ENCODE assay signal across 15 cellular contexts in the genomic region with DNA sequence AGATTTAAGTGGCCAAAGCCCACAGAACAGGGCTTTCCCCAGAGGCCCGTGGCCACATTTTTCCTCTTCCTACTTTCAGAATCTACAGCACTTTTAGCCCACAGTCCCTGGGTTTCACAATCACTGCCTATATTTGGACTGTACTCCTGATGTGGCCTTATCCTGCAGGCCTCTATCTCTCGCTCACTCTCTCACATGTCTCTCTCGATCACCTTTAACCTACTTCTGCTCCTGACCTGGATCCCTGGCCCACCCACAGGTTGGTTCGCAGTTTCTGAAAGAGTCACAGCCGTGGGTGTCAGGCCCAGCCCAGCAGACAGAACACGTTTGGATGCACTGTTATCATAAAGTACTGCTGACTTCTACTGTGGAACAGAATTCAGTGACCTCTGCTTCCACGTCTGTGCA. TPM values are rescaled to one million over a fixed set of nuclear protein-coding genes. Genes with fewer than 3 reads are reported as not detected.
DNase-seq lines count a peak whose midpoint lies in the region; ATAC-seq and TF ChIP-seq lines count a peak whose summit lies in the region.
"Had no signal": no experiment of that assay in that cellular context is flagged by ENCODE, and none has a peak within 500 bp of the region (broad histone marks: within the 10 kb centered on the region; RNA-seq: fewer than 3 reads in every experiment).

No MANE protein-coding gene starts in this region.

- WGBS in adrenal gland, 4 donors: 66 to 74% (median 68%) methylated on average over 7 of the region's 7 CpGs
- WGBS in stomach, 5 donors: 46 to 66% (median 57%) methylated on average over 7 of the region's 7 CpGs

- H3K4me1 ChIP-seq in adrenal gland (replicated peaks in 1 of 2): peaks cover 11 to 26% of the 10 kb centered on the region in 2 donors
- H3K4me1 ChIP-seq in stomach: peaks cover 11 to 59% (median 36%) of the 10 kb centered on the region in 4 donors
- H3K4me1 ChIP-seq: pancreas had no signal

- TF ChIP-seq CTCF in GM20000 (IDR thresholded peaks at IDR 0.05; ENCODE audit: extremely low read depth, missing control alignments): no peak
- no peak for TF ChIP-seq CTCF in adrenal gland (IDR thresholded peaks at IDR 0.05)
- TF ChIP-seq CTCF in stomach (IDR thresholded peaks at IDR 0.05): no peak

- no peak for TF ChIP-seq EP300 in stomach (IDR thresholded peaks at IDR 0.05)

- H3K27me3 ChIP-seq in adrenal gland (no peaks in the 10 kb centered on the region), stomach (no peaks in the 10 kb centered on the region)
- H3K27me3 ChIP-seq: pancreas had no signal

- ATAC-seq in left lobe of liver (peak; percentile 86), GM21717 (IDR thresholded peaks at IDR 0.05; ENCODE audit: unreplicated experiment) (no peak), HG03460 (IDR thresholded peaks at IDR 0.05; ENCODE audit: unreplicated experiment) (no peak), HG03108 (IDR thresholded peaks at IDR 0.05; ENCODE audit: unreplicated experiment) (no peak)

- H3K27ac ChIP-seq in adrenal gland (peak overlapping the region in 3 of 5 donors; percentile 22 to 80 (median 56)), stomach (peak overlapping the region in 3 of 5 donors; percentile 36 to 67 (median 46))
- H3K27ac ChIP-seq: C4-2B, epithelial cell of prostate, pancreas had no signal

- H3K36me3 ChIP-seq in adrenal gland (replicated peaks in 1 of 2): no peaks in the 10 kb centered on the region
- H3K36me3 ChIP-seq in stomach: no peaks in the 10 kb centered on the region
- H3K36me3 ChIP-seq: pancreas had no signal

- no peak for TF ChIP-seq POLR2A in adrenal gland (IDR thresholded peaks at IDR 0.05)
- TF ChIP-seq POLR2A in stomach (IDR thresholded peaks at IDR 0.05): no peak

- DNase-seq in GM20000 (ENCODE audit: low spot score) (peak; percentile 33), adrenal gland (peak in 1 of 7 donors; percentile 26), left lobe of liver (ENCODE audit: low spot score) (peak; percentile 52), stomach (no peak), putamen (ENCODE audit: low spot score) (no peak)
- DNase-seq: activated CD4-positive, alpha-beta T cell treated with anti-CD3 and anti-CD28 coated beads, Interleukin-2, amount 50 U/mL, for 4 hours; NCI-H1105; NCI-H524; pancreas; T-helper 9 cell had no signal

- intact Hi-C loops in adrenal gland (cut with DNase I) (no loop called here), stomach (cut with DNase I; ENCODE audit: low total_unique reads) (no loop called here)

- H3K9me3 ChIP-seq in adrenal gland (replicated peaks in 1 of 3): no peaks in the 10 kb centered on the region
- no peaks in the 10 kb centered on the region for H3K9me3 ChIP-seq in stomach
- H3K9me3 ChIP-seq: pancreas had no signal

- H3K4me3 ChIP-seq in adrenal gland (no peak overlapping the region), stomach (no peak overlapping the region)
- H3K4me3 ChIP-seq: pancreas had no signal

RNA-seq across cellular contexts. Expression of a gene that starts 55.5 kb away (rescaled TPM):
- 10 to 100 TPM; 18.8 to 67.6 (median 36.9) TPM for total RNA-seq in adrenal gland
- polyA plus RNA-seq in adrenal gland: 10 to 100 TPM in 2 of 3 donors, 1 to 10 TPM in 1; 3.4 to 14.6 (median 12.6) TPM
- total RNA-seq in left lobe of liver: 27.2 TPM
- total RNA-seq in stomach: 100 to 1,000 TPM in 2 of 5 donors, 10 to 100 TPM in 3; 36.9 to 110 (median 86.6) TPM
- polyA plus RNA-seq in stomach: 1 to 10 TPM; 3.5 to 7.8 (median 4.6) TPM

Comparison
In these comparisons a context has a peak if more than half of its experiments do, and no peak if none do; other contexts are left out.
1. DNase-seq: peak in GM20000 (single experiment) and left lobe of liver (single experiment); none in stomach (single experiment) and putamen (single experiment).